ENCODE assay signal across 1 cellular context in the genomic region with DNA sequence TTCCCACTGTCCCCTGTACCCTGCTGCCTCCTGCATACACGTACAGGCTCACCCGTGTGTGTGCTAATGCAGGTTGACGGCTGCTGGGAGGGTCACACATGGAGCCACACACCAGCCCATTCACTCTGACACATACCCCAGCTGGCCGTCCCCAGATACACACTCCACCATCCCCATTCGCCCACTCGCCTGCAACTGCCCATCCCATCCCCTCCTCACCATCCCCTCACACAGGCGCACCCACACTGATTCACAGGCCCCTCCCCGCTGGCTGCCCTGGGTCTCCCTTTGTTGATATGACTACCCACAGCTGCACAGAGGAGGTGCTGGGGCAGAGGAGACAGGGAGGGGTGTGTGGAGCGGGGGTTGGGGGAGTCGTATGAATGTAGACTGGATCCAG.
TF ChIP-seq lines count a peak whose summit lies in the region.

No MANE protein-coding gene starts in this region.

TF ChIP-seq in H1, 55 proteins besides CTCF, POLR2A, EP300 and RAD21:
- TF ChIP-seq, protein P1, sequence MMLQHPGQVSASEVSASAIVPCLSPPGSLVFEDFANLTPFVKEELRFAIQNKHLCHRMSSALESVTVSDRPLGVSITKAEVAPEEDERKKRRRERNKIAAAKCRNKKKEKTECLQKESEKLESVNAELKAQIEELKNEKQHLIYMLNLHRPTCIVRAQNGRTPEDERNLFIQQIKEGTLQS (IDR thresholded peaks at IDR 0.05; ENCODE audit: insufficient read depth, low read depth, low read length): no peak
- TF ChIP-seq NRF1 (IDR thresholded peaks at IDR 0.05; ENCODE audit: low read depth, low read length): no peak
- no peak for TF ChIP-seq RBBP5 (IDR thresholded peaks at IDR 0.05; ENCODE audit: borderline replicate concordance, low read depth, low read length)
- no peak for TF ChIP-seq RNF2 (IDR thresholded peaks at IDR 0.05; ENCODE audit: borderline replicate concordance, low read depth, low read length, missing control alignments, poor library complexity, severe bottlenecking)
- no peak for TF ChIP-seq GTF2F1 (IDR thresholded peaks at IDR 0.05; ENCODE audit: borderline replicate concordance, low read depth, low read length)
- TF ChIP-seq SP2 (IDR thresholded peaks at IDR 0.05; ENCODE audit: low read length): no peak
- TF ChIP-seq SP1 (IDR thresholded peaks at IDR 0.05; ENCODE audit: low read depth, low read length): no peak
- TF ChIP-seq ZNF274 (IDR thresholded peaks at IDR 0.05; ENCODE audit: borderline replicate concordance, extremely low read depth, low read length): no peak
- no peak for TF ChIP-seq TEAD4 (IDR thresholded peaks at IDR 0.05; ENCODE audit: low read depth, low read length)
- no peak for TF ChIP-seq PHF8 (conservative IDR thresholded peaks at IDR 0.05; ENCODE audit: low read depth, low read length)
TF ChIP-seq in H1: peak in this region for 0.
